ENCODE assay signal across 8 cellular contexts in the genomic region with DNA sequence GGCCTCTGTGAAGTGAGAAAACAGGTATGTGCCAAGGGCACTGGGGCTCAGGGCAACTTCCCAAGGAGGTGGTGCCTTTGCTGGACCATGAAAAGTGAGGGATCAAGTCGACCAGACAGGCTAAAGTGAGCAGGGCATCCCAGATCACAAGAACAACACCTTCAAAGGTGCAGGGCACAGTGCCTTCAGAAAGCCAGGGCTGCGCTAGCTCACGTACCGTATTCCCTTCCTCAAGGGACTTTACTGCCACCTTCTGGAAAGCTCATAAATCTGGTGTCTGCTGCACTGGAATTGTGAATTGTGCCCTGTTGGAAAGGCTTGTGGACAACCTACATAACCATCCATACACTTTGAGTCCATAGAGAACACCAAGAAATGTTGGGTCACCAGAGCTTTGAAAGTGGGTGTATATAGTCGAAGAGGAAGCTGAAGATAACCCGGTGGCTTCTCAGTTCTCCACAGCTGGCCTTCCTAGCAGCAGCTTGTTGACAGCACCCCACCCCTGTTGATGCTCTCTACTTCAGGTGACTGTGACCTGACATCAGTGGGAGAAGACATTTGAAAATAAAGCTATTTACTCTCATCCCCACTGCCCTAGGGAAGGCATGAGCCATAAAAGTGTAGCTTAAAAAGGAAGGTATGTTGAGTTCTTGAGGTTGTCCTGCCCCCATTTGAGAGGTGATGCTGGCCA.
DNase-seq lines count a peak whose midpoint lies in the region; ATAC-seq and TF ChIP-seq lines count a peak whose summit lies in the region.

No MANE protein-coding gene starts in this region.

- ATAC-seq in HG03354 (IDR thresholded peaks at IDR 0.05; ENCODE audit: poor library complexity, severe bottlenecking, unreplicated experiment), result no peak
- no peak for ATAC-seq in activated naive CD8-positive, alpha-beta T cell treated with anti-CD3 and anti-CD28 coated beads, Interleukin-2, amount 50 U/mL, for 24 hours
- no peak for ATAC-seq in HG03095 (IDR thresholded peaks at IDR 0.05; ENCODE audit: unreplicated experiment)

- H3K4me1 Mint-ChIP-seq in activated naive CD8-positive, alpha-beta T cell treated with anti-CD3 and anti-CD28 coated beads, Interleukin-2, amount 50 U/mL, for 24 hours, result peaks cover 45% of the 10 kb centered on the region

- H3K9me3 Mint-ChIP-seq in activated naive CD8-positive, alpha-beta T cell treated with anti-CD3 and anti-CD28 coated beads, Interleukin-2, amount 50 U/mL, for 24 hours, result no peaks in the 10 kb centered on the region

- H3K36me3 ChIP-seq in brain microvascular endothelial cell (replicated peaks), result no peaks in the 10 kb centered on the region

- H3K27me3 Mint-ChIP-seq in activated naive CD8-positive, alpha-beta T cell treated with anti-CD3 and anti-CD28 coated beads, Interleukin-2, amount 50 U/mL, for 24 hours, result no peaks in the 10 kb centered on the region

- no peak overlapping the region for H3K4me3 Mint-ChIP-seq in activated naive CD8-positive, alpha-beta T cell treated with anti-CD3 and anti-CD28 coated beads, Interleukin-2, amount 50 U/mL, for 24 hours

- no peak overlapping the region for H3K27ac Mint-ChIP-seq in activated naive CD8-positive, alpha-beta T cell treated with anti-CD3 and anti-CD28 coated beads, Interleukin-2, amount 50 U/mL, for 24 hours

- in situ Hi-C loops in brain microvascular endothelial cell (cut with HindIII; ENCODE audit: low pct_ligation_motif_present, low sequenced_read_pairs), result no loop called here

- H3K4me3 ChIP-seq in HFF-Myc (replicated peaks; ENCODE audit: low read depth, low read length), result no peak overlapping the region
- H3K4me3 ChIP-seq in brain microvascular endothelial cell (ENCODE audit: low read depth, low read length), result no peak overlapping the region

- DNase-seq in COLO829 (ENCODE audit: low spot score) (peak; percentile 60), HFF-Myc (ENCODE audit: extremely low read depth, low read depth) (peak; percentile 35), NCI-H69 (lab: John Stamatoyannopoulos, UW) (peak; percentile 87), brain microvascular endothelial cell (peak; percentile 37), kidney glomerular epithelial cell (lab: John Stamatoyannopoulos, UW) (peak; percentile 65)
- no peak for DNase-seq in activated naive CD8-positive, alpha-beta T cell treated with anti-CD3 and anti-CD28 coated beads, Interleukin-2, amount 50 U/mL, for 24 hours

- peaks cover 5% of the 10 kb centered on the region for H3K27me3 ChIP-seq in brain microvascular endothelial cell (replicated peaks)

- no peak overlapping the region for H3K27ac ChIP-seq in brain microvascular endothelial cell

- TF ChIP-seq CTCF in HFF-Myc (IDR thresholded peaks at IDR 0.05; ENCODE audit: low read depth, low read length, missing control alignments) (peak; percentile 52), brain microvascular endothelial cell (IDR thresholded peaks at IDR 0.05; ENCODE audit: low read depth, low read length, missing control alignments) (peak; percentile 77)

- H3K36me3 Mint-ChIP-seq in activated naive CD8-positive, alpha-beta T cell treated with anti-CD3 and anti-CD28 coated beads, Interleukin-2, amount 50 U/mL, for 24 hours (ENCODE audit: low read depth), result no peaks in the 10 kb centered on the region
